Comparison of ENCODE assay signal across 8 cellular contexts in genomic region chr11:68030318-68031135, GRCh38. TPM values are rescaled to one million over a fixed set of nuclear protein-coding genes. Genes with fewer than 3 reads are reported as not detected.
DNase-seq lines count a peak whose midpoint lies in the region; ATAC-seq and TF ChIP-seq lines count a peak whose summit lies in the region.

NDUFS8 (plus strand) TSS chr11:68030681; CDS start chr11:68032152, 1,471 bp downstream.

- H3K9me3 Mint-ChIP-seq in natural killer cell treated with Interleukin-12 subunit alpha and Interleukin-12 subunit beta and Interleukin-15 and Interleukin-18, amount 100 ng/mL, for 72 hours: no peaks in the 10 kb centered on the region

- H3K4me1 Mint-ChIP-seq in natural killer cell treated with Interleukin-12 subunit alpha and Interleukin-12 subunit beta and Interleukin-15 and Interleukin-18, amount 100 ng/mL, for 72 hours (ENCODE audit: low read depth in 2 of 2): peaks cover 12 to 28% of the 10 kb centered on the region in 2 donors

- H3K36me3 ChIP-seq in H7 (replicated peaks; ENCODE audit: control insufficient read depth, insufficient read depth, low read length): peaks cover 20% of the 10 kb centered on the region

- H3K27me3 Mint-ChIP-seq in natural killer cell treated with Interleukin-12 subunit alpha and Interleukin-12 subunit beta and Interleukin-15 and Interleukin-18, amount 100 ng/mL, for 72 hours: no peaks in the 10 kb centered on the region

- ATAC-seq in natural killer cell treated with Interleukin-12 subunit alpha and Interleukin-12 subunit beta and Interleukin-15 and Interleukin-18, amount 100 ng/mL, for 72 hours: peak; percentile 97 to 99
- peak; percentile 95 for ATAC-seq in stimulated activated naive CD8-positive, alpha-beta T cell treated with anti-CD3 and anti-CD28 coated beads, Interleukin-15, Interleukin-2, amounts not matched to agents 100 U/mL and 50 U/mL, for 24 hours

- TF ChIP-seq CTCF in fibroblast of pulmonary artery (IDR thresholded peaks at IDR 0.05; ENCODE audit: low read length, missing control alignments): no peak

- peak within 1 kb of the TSS; percentile 93 to 96 for H3K27ac Mint-ChIP-seq in natural killer cell treated with Interleukin-12 subunit alpha and Interleukin-12 subunit beta and Interleukin-15 and Interleukin-18, amount 100 ng/mL, for 72 hours

- H3K27me3 ChIP-seq in H7 (ENCODE audit: control insufficient read depth, insufficient read depth, low read length): no peaks in the 10 kb centered on the region

- peak within 1 kb of the TSS; percentile 87 for H3K4me3 Mint-ChIP-seq in natural killer cell treated with Interleukin-12 subunit alpha and Interleukin-12 subunit beta and Interleukin-15 and Interleukin-18, amount 100 ng/mL, for 72 hours

- H3K4me3 ChIP-seq in H7 (ENCODE audit: insufficient read depth, low read depth, low read length) (peak within 1 kb of the TSS; percentile 90), fibroblast of pulmonary artery (replicated peaks; ENCODE audit: low read depth, low read length) (peak within 1 kb of the TSS; percentile 90)

- DNase-seq in ELF-1 (ENCODE audit: low read depth, low spot score) (peak; percentile 100), H7 (peak; percentile 100), M059J (ENCODE audit: low read depth) (peak; percentile 99), SHP77 (lab: John Stamatoyannopoulos, UW) (peak; percentile 100), fibroblast of pulmonary artery (ENCODE audit: low read depth) (peak; percentile 99)
- peak; percentile 95 for DNase-seq in activated effector memory CD4-positive, alpha-beta T cell treated with Interleukin-2 at 50 U/mL for 16 hours
- peak; percentile 97 for DNase-seq in natural killer cell treated with Interleukin-12 subunit alpha and Interleukin-12 subunit beta and Interleukin-15 and Interleukin-18, amount 100 ng/mL, for 72 hours (ENCODE audit: low spot score)
- DNase-seq in stimulated activated naive CD8-positive, alpha-beta T cell treated with anti-CD3 and anti-CD28 coated beads, Interleukin-15, Interleukin-2, amounts not matched to agents 100 U/mL and 50 U/mL, for 24 hours: peak; percentile 97

- no peaks in the 10 kb centered on the region for H3K36me3 Mint-ChIP-seq in natural killer cell treated with Interleukin-12 subunit alpha and Interleukin-12 subunit beta and Interleukin-15 and Interleukin-18, amount 100 ng/mL, for 72 hours

RNA-seq across cellular contexts. Expression of gene NDUFS8, which starts in this region (rescaled TPM):
- 277 and 299 TPM in 2 replicates for total RNA-seq in H7 (2014; rRNA removed; shearing (Covaris generic))
- 290 and 295 TPM in 2 replicates for total RNA-seq in M059J (2014; rRNA removed; shearing (Covaris generic))
- total RNA-seq in natural killer cell treated with Interleukin-12 subunit alpha and Interleukin-12 subunit beta and Interleukin-15 and Interleukin-18, amount 100 ng/mL, for 72 hours: 100 to 1,000 TPM; 124 to 143 TPM

Comparison
In these comparisons a context has a peak if more than half of its experiments do, and no peak if none do; other contexts are left out.
1. Peak in every context shown above with its lines: DNase-seq, ATAC-seq and H3K4me3 ChIP-seq.